Comparison of ENCODE assay signal across 16 cellular contexts in the genomic region with DNA sequence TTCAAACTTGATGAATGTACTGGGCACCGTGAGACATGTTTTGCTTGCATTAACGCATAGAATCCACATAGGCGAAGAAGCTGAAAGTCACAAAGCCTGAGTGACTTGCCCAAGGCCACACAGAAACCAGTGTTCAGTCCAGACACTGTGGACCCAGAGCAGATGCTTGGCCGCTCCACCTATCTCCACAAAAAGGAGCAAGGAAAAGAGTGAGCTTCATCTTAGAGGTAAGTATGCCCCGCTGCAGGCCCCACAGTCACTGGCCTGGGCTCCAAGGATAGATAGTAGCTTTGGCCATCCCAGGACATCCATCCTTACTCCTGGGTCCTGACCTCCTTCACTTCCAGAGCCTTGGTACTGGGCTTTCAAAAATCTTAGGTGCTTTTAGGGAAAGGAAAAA.
DNase-seq lines count a peak whose midpoint lies in the region; ATAC-seq, FAIRE-seq and TF ChIP-seq lines count a peak whose summit lies in the region.
"Had no signal": no experiment of that assay in that cellular context is flagged by ENCODE, and none has a peak within 500 bp of the region (broad histone marks: within the 10 kb centered on the region; RNA-seq: fewer than 3 reads in every experiment).

No MANE protein-coding gene starts in this region.

- H2AFZ ChIP-seq in HepG2 (ENCODE audit: low read length): no peak overlapping the region
- H2AFZ ChIP-seq in parathyroid adenoma: peak overlapping the region; percentile 18

- H3K4me2 ChIP-seq in HepG2 (ENCODE audit: low read depth, low read length) (no peak overlapping the region), parathyroid adenoma (ENCODE audit: low read length) (peak overlapping the region; percentile 39)
- H3K4me2 ChIP-seq: BLaER1 had no signal

- WGBS in HepG2 (ENCODE audit: low lambda C conversion rate): 43% methylated on average over 4 of the region's 5 CpGs

- H4K20me1 ChIP-seq in HepG2 (ENCODE audit: insufficient read depth, low read length): no peaks in the 10 kb centered on the region
- H4K20me1 ChIP-seq: BLaER1 had no signal

- no peak for TF ChIP-seq RAD21 in HepG2 (CRISPR knock-in tag; IDR thresholded peaks at IDR 0.05)

- no TSS peak for BruUV-seq in HepG2 (replicated peaks; lab: Mats Ljungman, UMichigan)

- H3K36me3 ChIP-seq in HepG2 (replicated peaks in 1 of 2; ENCODE audit: control insufficient read depth in 1 of 2, insufficient read depth in 2 of 2, low read length in 2 of 2) (no peaks in the 10 kb centered on the region), parathyroid adenoma (ENCODE audit: control insufficient read depth, insufficient read depth, low read length) (no peaks in the 10 kb centered on the region)
- H3K36me3 ChIP-seq: BLaER1 had no signal

- ATAC-seq in Right ventricle myocardium inferior (no peak), HepG2 (peak; percentile 33; the same call in 2 of the 3 replicates)

- POLR2A ChIA-PET in HepG2 (lab: Yijun Ruan, JAX): no interaction called here
- POLR2A ChIA-PET in activated CD4-positive, alpha-beta memory T cell treated with anti-CD3 and anti-CD28 coated beads, Interleukin-2, amount 10 ng/mL, durations not matched to agents 7 days and 5 days (lab: Charles Lee): no interaction called here

- no peaks in the 10 kb centered on the region for H3K79me2 ChIP-seq in HepG2 (ENCODE audit: insufficient read depth, low read length)
- H3K79me2 ChIP-seq in parathyroid adenoma: no peaks in the 10 kb centered on the region

- FAIRE-seq in HepG2 (lab: Jason Lieb, UNC): no peak
- FAIRE-seq: GM19239 had no signal

- TF ChIP-seq EP300 in HepG2 (IDR thresholded peaks at IDR 0.05; ENCODE audit: low read depth in 2 of 2, low read length in 2 of 2): no peak
- no peak for TF ChIP-seq EP300 in HepG2 (CRISPR knock-in tag; IDR thresholded peaks at IDR 0.05; ENCODE audit: borderline replicate concordance)

- no peaks in the 10 kb centered on the region for H3K9me3 Mint-ChIP-seq in activated CD4-positive, alpha-beta memory T cell treated with anti-CD3 and anti-CD28 coated beads, Interleukin-2, amount 10 ng/mL, durations not matched to agents 7 days and 5 days
- H3K9me3 Mint-ChIP-seq: CD8-positive, alpha-beta memory T cell; H9 had no signal

- H3K4me1 Mint-ChIP-seq in activated CD4-positive, alpha-beta memory T cell treated with anti-CD3 and anti-CD28 coated beads, Interleukin-2, amount 10 ng/mL, durations not matched to agents 7 days and 5 days: peaks cover 6% of the 10 kb centered on the region
- H3K4me1 Mint-ChIP-seq: CD8-positive, alpha-beta memory T cell had no signal

- H3K36me3 Mint-ChIP-seq in activated CD4-positive, alpha-beta memory T cell treated with anti-CD3 and anti-CD28 coated beads, Interleukin-2, amount 10 ng/mL, durations not matched to agents 7 days and 5 days (ENCODE audit: low read depth): no peaks in the 10 kb centered on the region
- H3K36me3 Mint-ChIP-seq: CD8-positive, alpha-beta memory T cell had no signal

- no peak overlapping the region for H3K4me3 ChIP-seq in HepG2 (replicated peaks in 1 of 3; ENCODE audit: insufficient read depth in 1 of 3, low read depth in 2 of 3, low read length in 3 of 3)
- no peak overlapping the region for H3K4me3 ChIP-seq in parathyroid adenoma (ENCODE audit: low read depth, low read length)
- H3K4me3 ChIP-seq: BLaER1 had no signal

- H3K9me3 ChIP-seq in HepG2 (ENCODE audit: low read length): no peaks in the 10 kb centered on the region
- H3K9me3 ChIP-seq in parathyroid adenoma (ENCODE audit: control insufficient read depth, low read length): no peaks in the 10 kb centered on the region
- H3K9me3 ChIP-seq: BLaER1 had no signal

- intact Hi-C loops in cardiac septum (cut with DNase I): no loop called here
- intact Hi-C loops in Right ventricle myocardium inferior (cut with DNase I): no loop called here
- intact Hi-C loops in HepG2 (cut with micrococcal nuclease; ENCODE audit: unreplicated experiment): no loop called here

- H3K4me1 ChIP-seq in HepG2 (ENCODE audit: insufficient read depth, low read length): peaks cover 10% of the 10 kb centered on the region; the same call in 1 of the 2 replicates
- peaks cover 48% of the 10 kb centered on the region for H3K4me1 ChIP-seq in parathyroid adenoma

- peaks cover 3 to 7% of the 10 kb centered on the region in 2 experiments; a peak in 2 of 5 replicates for H3K27me3 ChIP-seq in HepG2 (ENCODE audit: control insufficient read depth in 1 of 2, insufficient read depth in 2 of 2, low read length in 2 of 2)
- no peaks in the 10 kb centered on the region for H3K27me3 ChIP-seq in parathyroid adenoma (ENCODE audit: control insufficient read depth, insufficient read depth, low read length)
- H3K27me3 ChIP-seq: BLaER1 had no signal

- H3K9ac ChIP-seq in HepG2 (ENCODE audit: insufficient read depth, low read depth, low read length) (no peak overlapping the region), parathyroid adenoma (no peak overlapping the region)
- H3K9ac ChIP-seq: BLaER1 had no signal

- H3K27ac ChIP-seq in HepG2 (ENCODE audit: extremely low read length, insufficient read depth, low read length) (no peak overlapping the region), parathyroid adenoma (peak overlapping the region; percentile 98)
- H3K27ac ChIP-seq: BLaER1 had no signal

- H3K4me3 Mint-ChIP-seq in activated CD4-positive, alpha-beta memory T cell treated with anti-CD3 and anti-CD28 coated beads, Interleukin-2, amount 10 ng/mL, durations not matched to agents 7 days and 5 days: no peak overlapping the region
- H3K4me3 Mint-ChIP-seq: CD8-positive, alpha-beta memory T cell; H9 had no signal

- CTCF ChIA-PET in HepG2 (lab: Yijun Ruan, JAX; ENCODE audit: low intra/inter-chr PET ratio, low total read pairs): no interaction called here
- CTCF ChIA-PET in activated CD4-positive, alpha-beta memory T cell treated with anti-CD3 and anti-CD28 coated beads, Interleukin-2, amount 10 ng/mL, durations not matched to agents 7 days and 5 days (lab: Charles Lee): no interaction called here

- no peaks in the 10 kb centered on the region for H3K27me3 Mint-ChIP-seq in activated CD4-positive, alpha-beta memory T cell treated with anti-CD3 and anti-CD28 coated beads, Interleukin-2, amount 10 ng/mL, durations not matched to agents 7 days and 5 days

- in situ Hi-C loops in HepG2 (cut with HindIII; ENCODE audit: extremely low pct_ligation_motif_present, low pct_unique_long_range_greater_than_20kb): no loop called here

- TF ChIP-seq CTCF in HepG2 (CRISPR knock-in tag; IDR thresholded peaks at IDR 0.05) (no peak), parathyroid adenoma (IDR thresholded peaks at IDR 0.05) (no peak)

- DNase-seq in cardiac septum (ENCODE audit: low spot score): peak; percentile 14
- DNase-seq in Right ventricle myocardium inferior (ENCODE audit: missing footprints): no peak
- DNase-seq in HepG2 (ENCODE audit: low spot score): no peak
- DNase-seq in activated CD4-positive, alpha-beta memory T cell treated with anti-CD3 and anti-CD28 coated beads, Interleukin-2, amount 10 ng/mL, durations not matched to agents 7 days and 5 days: no peak
- no peak for DNase-seq in SK-N-DZ (ENCODE audit: low spot score)
- no peak for DNase-seq in midbrain (lab: John Stamatoyannopoulos, UW)
- DNase-seq: 8988T; AML-193; CD8-positive, alpha-beta memory T cell; DMS53; GF-D8; GOT3; H9 had no signal

- no peak for TF ChIP-seq POLR2A in HepG2 (IDR thresholded peaks at IDR 0.05; ENCODE audit: insufficient read depth in 1 of 2, low read depth in 2 of 2, low read length in 2 of 2)

- H3K27ac Mint-ChIP-seq in activated CD4-positive, alpha-beta memory T cell treated with anti-CD3 and anti-CD28 coated beads, Interleukin-2, amount 10 ng/mL, durations not matched to agents 7 days and 5 days: no peak overlapping the region
- H3K27ac Mint-ChIP-seq: CD8-positive, alpha-beta memory T cell had no signal

TF ChIP-seq in HepG2, 621 proteins besides CTCF, POLR2A, EP300 and RAD21:
- no peak for TF ChIP-seq SRSF1 (optimal IDR thresholded peaks at IDR 0.05; ENCODE audit: low read depth, low read length)
- no peak for TF ChIP-seq SP2 (CRISPR knock-in tag; IDR thresholded peaks at IDR 0.05)
- TF ChIP-seq SMC3 (IDR thresholded peaks at IDR 0.05; ENCODE audit: low read length): no peak
- no peak for TF ChIP-seq WIZ (CRISPR knock-in tag; IDR thresholded peaks at IDR 0.05)
- no peak for TF ChIP-seq YY1 (IDR thresholded peaks at IDR 0.05; ENCODE audit: insufficient read depth, insufficient replicate concordance, low read depth, low read length)
- no peak for TF ChIP-seq U2AF1 (optimal IDR thresholded peaks at IDR 0.05; ENCODE audit: low read depth, low read length)
- TF ChIP-seq ZNF720 (CRISPR knock-in tag; IDR thresholded peaks at IDR 0.05): no peak
- TF ChIP-seq MTF1 (CRISPR knock-in tag; IDR thresholded peaks at IDR 0.05): no peak
- TF ChIP-seq, protein P1, sequence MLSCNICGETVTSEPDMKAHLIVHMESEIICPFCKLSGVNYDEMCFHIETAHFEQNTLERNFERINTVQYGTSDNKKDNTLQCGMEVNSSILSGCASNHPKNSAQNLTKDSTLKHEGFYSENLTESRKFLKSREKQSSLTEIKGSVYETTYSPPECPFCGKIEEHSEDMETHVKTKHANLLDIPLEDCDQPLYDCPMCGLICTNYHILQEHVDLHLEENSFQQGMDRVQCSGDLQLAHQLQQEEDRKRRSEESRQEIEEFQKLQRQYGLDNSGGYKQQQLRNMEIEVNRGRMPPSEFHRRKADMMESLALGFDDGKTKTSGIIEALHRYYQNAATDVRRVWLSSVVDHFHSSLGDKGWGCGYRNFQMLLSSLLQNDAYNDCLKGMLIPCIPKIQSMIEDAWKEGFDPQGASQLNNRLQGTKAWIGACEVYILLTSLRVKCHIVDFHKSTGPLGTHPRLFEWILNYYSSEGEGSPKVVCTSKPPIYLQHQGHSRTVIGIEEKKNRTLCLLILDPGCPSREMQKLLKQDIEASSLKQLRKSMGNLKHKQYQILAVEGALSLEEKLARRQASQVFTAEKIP (CRISPR knock-in tag; IDR thresholded peaks at IDR 0.05; ENCODE audit: borderline replicate concordance): no peak
- TF ChIP-seq ZNF781 (CRISPR knock-in tag; IDR thresholded peaks at IDR 0.05; ENCODE audit: borderline replicate concordance, not compliant biosample characterization): no peak
- TF ChIP-seq ONECUT2 (CRISPR knock-in tag; IDR thresholded peaks at IDR 0.05): no peak
- no peak for TF ChIP-seq NFIB (CRISPR knock-in tag; IDR thresholded peaks at IDR 0.05; ENCODE audit: borderline replicate concordance)
- no peak for TF ChIP-seq ZNF569 (CRISPR knock-in tag; IDR thresholded peaks at IDR 0.05; ENCODE audit: borderline replicate concordance)
- no peak for TF ChIP-seq THYN1 (CRISPR knock-in tag; IDR thresholded peaks at IDR 0.05; ENCODE audit: borderline replicate concordance, low read depth)
- TF ChIP-seq ZNF546 (CRISPR knock-in tag; conservative IDR thresholded peaks at IDR 0.05): no peak
